8 cellular contexts compared by ENCODE assay signal in genomic region chr17:35141681-35142466, GRCh38. TPM values are rescaled to one million over a fixed set of nuclear protein-coding genes. Genes with fewer than 3 reads are reported as not detected.
A peak's percentile ranks its signal among the peaks of the same experiment; 100 is the strongest.
DNase-seq lines count a peak whose midpoint lies in the region; ATAC-seq and TF ChIP-seq lines count a peak whose summit lies in the region.

Gene NLE1 (minus strand): TSS chr17:35142303. CDS start chr17:35142275, 28 bp downstream.

- peak within 1 kb of the TSS; percentile 80 for H4K91ac ChIP-seq in IMR-90 (ENCODE audit: insufficient read depth, low read depth, low read length)

- CTCF ChIA-PET in IMR-90 (lab: Yijun Ruan, JAX): interaction anchor here (0.6 to 1.2 kb wide), 3 partner anchors 12 to 262 kb away, joined by 3 to 4 read pairs (median 3); no protein-coding TSS in a partner anchor
- CTCF ChIA-PET in PC-9 (lab: Charles Lee): no interaction called here

- H3K27me3 ChIP-seq in IMR-90 (ENCODE audit: control insufficient read depth, insufficient read depth, low read length): peaks cover 7% of the 10 kb centered on the region
- H3K27me3 ChIP-seq in PC-9 (ENCODE audit: insufficient read depth, low read depth): peaks cover 10% of the 10 kb centered on the region; the same call in 1 of the 2 replicates
- H3K27me3 ChIP-seq in esophagus muscularis mucosa: no peaks in the 10 kb centered on the region
- no peaks in the 10 kb centered on the region for H3K27me3 ChIP-seq in muscle layer of duodenum (ENCODE audit: low read depth, low read length)

- no peak within 1 kb of the TSS for H2BK15ac ChIP-seq in IMR-90 (ENCODE audit: low read depth, low read length)

- TF ChIP-seq POLR2A in IMR-90 (IDR thresholded peaks at IDR 0.05; ENCODE audit: low read depth, low read length) (peak; percentile 40; the same call in 1 of the 2 replicates), esophagus muscularis mucosa (IDR thresholded peaks at IDR 0.05; ENCODE audit: low read depth) (no peak)

- no peaks in the 10 kb centered on the region for H3F3A ChIP-seq in PC-9 (ENCODE audit: insufficient read depth, low read depth)

- ATAC-seq in GM21367 (IDR thresholded peaks at IDR 0.05; ENCODE audit: unreplicated experiment) (peak; percentile 82), IMR-90 (ENCODE audit: low read depth) (peak; percentile 99)

- DNase-seq in COR-L47 (lab: John Stamatoyannopoulos, UW) (peak; percentile 68), IMR-90 (peak; percentile 74), PC-9 (peak; percentile 49 to 79), esophagus muscularis mucosa (ENCODE audit: extremely low spot score) (no peak)
- peak; percentile 95 for DNase-seq in activated T-cell treated with anti-CD3 and anti-CD28 coated beads, Interleukin-2, amount 50 U/mL, for 24 hours
- DNase-seq in stimulated activated CD8-positive, alpha-beta memory T cell treated with anti-CD3 and anti-CD28 coated beads, Interleukin-7, amount 100 ng/mL, for 1 hour (ENCODE audit: low read depth in 2 of 2): peak; percentile 73 to 81

- H3K4me1 Mint-ChIP-seq in activated T-cell treated with anti-CD3 and anti-CD28 coated beads, Interleukin-2, amount 50 U/mL, for 24 hours (ENCODE audit: low read depth): peaks cover 18% of the 10 kb centered on the region

- no TSS peak for BruUV-seq in IMR-90 (replicated peaks; lab: Mats Ljungman, UMichigan)
- no TSS peak for BruUV-seq in PC-9 (replicated peaks; lab: Mats Ljungman, UMichigan)

- no peak within 1 kb of the TSS for H2BK120ac ChIP-seq in IMR-90 (ENCODE audit: low read depth, low read length)

- dilution Hi-C loops in IMR-90 (cut with HindIII; ENCODE audit: low sequenced_read_pairs, unreplicated experiment): no loop called here

- peak within 1 kb of the TSS; percentile 90 for H3K4me3 Mint-ChIP-seq in activated T-cell treated with anti-CD3 and anti-CD28 coated beads, Interleukin-2, amount 50 U/mL, for 24 hours

- POLR2A ChIA-PET in IMR-90 (lab: Charles Lee; ENCODE audit: unreplicated experiment): no interaction called here
- POLR2A ChIA-PET in PC-9 (lab: Charles Lee; ENCODE audit: unreplicated experiment): no interaction called here

- H4K8ac ChIP-seq in IMR-90 (ENCODE audit: low read depth in 2 of 2, low read length in 2 of 2): peak within 1 kb of the TSS; percentile 83 to 91; a peak in 3 of 4 replicates

- H3K36me3 ChIP-seq in IMR-90 (ENCODE audit: control insufficient read depth, insufficient read depth, low read length): peaks cover 25% of the 10 kb centered on the region
- 0 out of 2 replicates have a peak, but pooled peaks cover 2% of the 10 kb centered on the region for H3K36me3 ChIP-seq in PC-9 (ENCODE audit: low read depth)
- H3K36me3 ChIP-seq in esophagus muscularis mucosa: peaks cover 16 to 32% (median 29%) of the 10 kb centered on the region in 4 donors
- H3K36me3 ChIP-seq in muscle layer of duodenum (ENCODE audit: control insufficient read depth in 1 of 2, insufficient read depth in 2 of 2, low read length in 2 of 2): peaks cover 11 to 21% of the 10 kb centered on the region in 2 donors

- peak within 1 kb of the TSS; percentile 18 for H3K4ac ChIP-seq in IMR-90 (ENCODE audit: low read depth, low read length)

- H3K9me2 ChIP-seq in PC-9 (ENCODE audit: insufficient read depth): no peaks in the 10 kb centered on the region

- H3K23ac ChIP-seq in IMR-90 (ENCODE audit: low read depth, low read length): peak within 1 kb of the TSS; percentile 53; the same call in 1 of the 2 replicates

- H4K5ac ChIP-seq in IMR-90 (ENCODE audit: low read depth, low read length): peak within 1 kb of the TSS; percentile 14

- H2BK20ac ChIP-seq in IMR-90 (ENCODE audit: low read depth, low read length): no peak within 1 kb of the TSS

- H2AK5ac ChIP-seq in IMR-90 (ENCODE audit: low read depth, low read length): peak within 1 kb of the TSS; percentile 91

- H3K4me3 ChIP-seq in IMR-90 (ENCODE audit: insufficient read depth, low read depth, low read length): peak within 1 kb of the TSS; percentile 89
- peak within 1 kb of the TSS; percentile 100 for H3K4me3 ChIP-seq in PC-9
- peak within 1 kb of the TSS; percentile 70 to 91 (median 74) for H3K4me3 ChIP-seq in esophagus muscularis mucosa
- peak within 1 kb of the TSS; percentile 86 to 87 for H3K4me3 ChIP-seq in muscle layer of duodenum (ENCODE audit: low read depth in 1 of 2, low read length in 2 of 2)

- peak within 1 kb of the TSS; percentile 94 for H2AFZ ChIP-seq in IMR-90 (replicated peaks; ENCODE audit: low read length, poor library complexity)
- H2AFZ ChIP-seq in PC-9: peak within 1 kb of the TSS; percentile 100

- H3K9ac ChIP-seq in IMR-90 (ENCODE audit: low read depth, low read length): peak within 1 kb of the TSS; percentile 89

- peak within 1 kb of the TSS; percentile 92 for H3K27ac Mint-ChIP-seq in activated T-cell treated with anti-CD3 and anti-CD28 coated beads, Interleukin-2, amount 50 U/mL, for 24 hours

- H2BK5ac ChIP-seq in IMR-90 (ENCODE audit: low read depth, low read length, poor library complexity, severe bottlenecking): peak within 1 kb of the TSS; percentile 6

- H3K18ac ChIP-seq in IMR-90 (ENCODE audit: low read depth, low read length): no peak within 1 kb of the TSS

- peak; percentile 46 for TF ChIP-seq RAD21 in IMR-90 (IDR thresholded peaks at IDR 0.05; ENCODE audit: low read length)

- H3K9me3 ChIP-seq in IMR-90 (ENCODE audit: control insufficient read depth, insufficient read depth, low read length): no peaks in the 10 kb centered on the region
- H3K9me3 ChIP-seq in PC-9 (ENCODE audit: insufficient read depth, low read depth): no peaks in the 10 kb centered on the region
- no peaks in the 10 kb centered on the region for H3K9me3 ChIP-seq in esophagus muscularis mucosa
- H3K9me3 ChIP-seq in muscle layer of duodenum (ENCODE audit: control insufficient read depth in 1 of 2, low read length in 2 of 2): no peaks in the 10 kb centered on the region

- H3K79me1 ChIP-seq in IMR-90 (ENCODE audit: low read depth in 1 of 2, low read length in 2 of 2): peaks cover 14 to 20% of the 10 kb centered on the region in 2 experiments

- H3K4me1 ChIP-seq in IMR-90 (ENCODE audit: control insufficient read depth, insufficient read depth, low read length) (no peaks in the 10 kb centered on the region; the same call in 1 of the 2 replicates), PC-9 (replicated peaks; ENCODE audit: insufficient read depth) (peaks cover 6% of the 10 kb centered on the region), esophagus muscularis mucosa (peaks cover 12 to 29% (median 23%) of the 10 kb centered on the region in 4 donors), muscle layer of duodenum (ENCODE audit: control insufficient read depth in 1 of 2, insufficient read depth in 2 of 2, low read length in 2 of 2) (peaks cover 0 to 8% of the 10 kb centered on the region in 2 donors)

- intact Hi-C loops in IMR-90 (cut with micrococcal nuclease) (no loop called here), PC-9 (cut with micrococcal nuclease; ENCODE audit: unreplicated experiment) (loop anchor here (5.0 to 10.0 kb wide), 5 partner anchors 100 to 390 kb away; partner anchors contain the start of genes SLFN12 and SLFN5), esophagus muscularis mucosa (cut with DNase I) (loop anchor here (5.0 kb wide), 1 partner anchor 100 kb away; the partner anchor contains the start of gene SLFN5)

- 1% methylated on average over 30 of the region's 65 CpGs; no CpG with 5 or more reads in 1 of the 2 experiments for WGBS in IMR-90 (ENCODE audit: extremely low coverage in 2 of 2, insufficient read length in 1 of 2), 2 experiments
- under 1% methylated on average over 18 of the region's 65 CpGs for WGBS in esophagus muscularis mucosa

- no peaks in the 10 kb centered on the region for H4K20me1 ChIP-seq in IMR-90 (ENCODE audit: insufficient read depth, low read length)
- H4K20me1 ChIP-seq in PC-9 (ENCODE audit: insufficient read depth): no peaks in the 10 kb centered on the region

- in situ Hi-C loops in IMR-90 (cut with MboI; ENCODE audit: low sequenced_read_pairs): no loop called here

- H3K79me2 ChIP-seq in PC-9 (ENCODE audit: low read depth): peaks cover 23% of the 10 kb centered on the region

- peak within 1 kb of the TSS; percentile 87 for H2AK9ac ChIP-seq in IMR-90 (replicated peaks; ENCODE audit: low read depth, low read length, poor library complexity)

- TF ChIP-seq CTCF in IMR-90 (conservative IDR thresholded peaks at IDR 0.05; ENCODE audit: low read depth, low read length): peak; percentile 90
- peak; percentile 85 for TF ChIP-seq CTCF in PC-9 (conservative IDR thresholded peaks at IDR 0.05)
- peak; percentile 89 to 98 (median 96) for TF ChIP-seq CTCF in esophagus muscularis mucosa (IDR thresholded peaks at IDR 0.05)

- no peaks in the 10 kb centered on the region for H3K9me3 Mint-ChIP-seq in activated T-cell treated with anti-CD3 and anti-CD28 coated beads, Interleukin-2, amount 50 U/mL, for 24 hours

- H3K14ac ChIP-seq in IMR-90 (replicated peaks; ENCODE audit: low read depth, low read length): peak within 1 kb of the TSS; percentile 48

- TF ChIP-seq EP300 in esophagus muscularis mucosa (IDR thresholded peaks at IDR 0.05): no peak

- H3K36me3 Mint-ChIP-seq in activated T-cell treated with anti-CD3 and anti-CD28 coated beads, Interleukin-2, amount 50 U/mL, for 24 hours (ENCODE audit: low read depth): peaks cover 50% of the 10 kb centered on the region

- H3K4me2 ChIP-seq in IMR-90 (ENCODE audit: low read depth, low read length): peak within 1 kb of the TSS; percentile 93
- H3K4me2 ChIP-seq in PC-9: peak within 1 kb of the TSS; percentile 76

- H3K27me3 Mint-ChIP-seq in activated T-cell treated with anti-CD3 and anti-CD28 coated beads, Interleukin-2, amount 50 U/mL, for 24 hours: no peaks in the 10 kb centered on the region

- peaks cover 3% of the 10 kb centered on the region; the same call in 1 of the 2 replicates for H3K9me1 ChIP-seq in IMR-90 (ENCODE audit: insufficient read depth, low read length)

- peak within 1 kb of the TSS; percentile 24 for H3K56ac ChIP-seq in IMR-90 (ENCODE audit: extremely low read depth, insufficient read depth, low read length)

- H3K27ac ChIP-seq in IMR-90 (ENCODE audit: insufficient read depth, low read length) (peak within 1 kb of the TSS; percentile 43), PC-9 (no peak within 1 kb of the TSS), esophagus muscularis mucosa (replicated peaks in 1 of 4) (peak within 1 kb of the TSS in 3 of 4 donors; percentile 1 to 56 (median 39)), muscle layer of duodenum (ENCODE audit: low read length) (no peak within 1 kb of the TSS)

TF ChIP-seq in IMR-90, 13 proteins besides CTCF, POLR2A, EP300 and RAD21 (continues in another document):
- TF ChIP-seq MAZ (IDR thresholded peaks at IDR 0.05; ENCODE audit: borderline replicate concordance, low read depth, low read length) (peak; percentile 73; the same call in 1 of the 2 replicates), BHLHE40 (IDR thresholded peaks at IDR 0.05; ENCODE audit: low read depth, low read length) (peak; percentile 35; the same call in 1 of the 2 replicates), RCOR1 (IDR thresholded peaks at IDR 0.05; ENCODE audit: insufficient replicate concordance, low read length) (no peak), NFE2L2 (IDR thresholded peaks at IDR 0.05; ENCODE audit: low read depth, low read length) (no peak)

RNA-seq across cellular contexts. Expression of gene NLE1, which starts in this region (rescaled TPM):
- 23.7 and 24.4 TPM in 2 replicates for total RNA-seq in IMR-90 (2012; rRNA removed)
- polyA plus RNA-seq in IMR-90 (2012; rRNA removed): 18.0 and 18.6 TPM in 2 replicates
- 17.3 and 19.2 TPM in 2 replicates for polyA plus RNA-seq in IMR-90 (2012; cell fraction: cytosol; rRNA removed)
- polyA plus RNA-seq in IMR-90 (2012; cell fraction: nucleus; rRNA removed; ENCODE audit: low replicate concordance): 19.9 and 38.3 TPM in 2 replicates
- 16.4 and 20.8 TPM in 2 replicates for total RNA-seq in PC-9 (2021)
- total RNA-seq in esophagus muscularis mucosa: 10 to 100 TPM in 3 of 4 donors, 1 to 10 TPM in 1; 9.6 to 16.1 (median 13.8) TPM

Comparison
In these comparisons a context has a peak if more than half of its experiments do, and no peak if none do; other contexts are left out.
1. H3K27ac ChIP-seq: peak in IMR-90 (single experiment) and esophagus muscularis mucosa (3 of 4); none in PC-9 (single experiment) and muscle layer of duodenum (single experiment).
2. Peak in every context shown above with its lines, with median percentiles within 50 percentile points of each other: H3K4me3 ChIP-seq and CTCF ChIP-seq.